1 cellular context compared by ENCODE assay signal in genomic region chr10:133115453-133115842, GRCh38.
TF ChIP-seq lines count a peak whose summit lies in the region.

No MANE protein-coding gene starts in this region.

TF ChIP-seq in H1, 55 proteins besides CTCF, POLR2A, EP300 and RAD21:
- no peak for TF ChIP-seq TCF12 (IDR thresholded peaks at IDR 0.05; ENCODE audit: low read depth, low read length)
- TF ChIP-seq SAP30 (IDR thresholded peaks at IDR 0.05; ENCODE audit: insufficient read depth, insufficient replicate concordance, low read length) = no peak
- TF ChIP-seq CBX5 (IDR thresholded peaks at IDR 0.05; ENCODE audit: low read depth, low read length) = no peak
- TF ChIP-seq POLR2AphosphoS5 (IDR thresholded peaks at IDR 0.05; ENCODE audit: low read depth, low read length) = no peak
- no peak for TF ChIP-seq CTBP2 (IDR thresholded peaks at IDR 0.05; ENCODE audit: borderline replicate concordance, insufficient read depth, insufficient read length, low read length)
- no peak for TF ChIP-seq CBX8 (IDR thresholded peaks at IDR 0.05; ENCODE audit: borderline replicate concordance, low read depth, low read length)
- TF ChIP-seq SP4 (IDR thresholded peaks at IDR 0.05; ENCODE audit: low read length) = no peak
- no peak for TF ChIP-seq GTF2F1 (IDR thresholded peaks at IDR 0.05; ENCODE audit: borderline replicate concordance, low read depth, low read length)
- no peak for TF ChIP-seq BCL11A (IDR thresholded peaks at IDR 0.05; ENCODE audit: low read depth in 2 of 2, low read length in 2 of 2)
